8 cellular contexts compared by ENCODE assay signal in genomic region chr2:178194600-178195389, GRCh38. TPM values are rescaled to one million over a fixed set of nuclear protein-coding genes. Genes with fewer than 3 reads are reported as not detected.
DNase-seq lines count a peak whose midpoint lies in the region; ATAC-seq and TF ChIP-seq lines count a peak whose summit lies in the region.

No MANE protein-coding gene starts in this region.

- no peak for TF ChIP-seq CTCF in GM23338 (conservative IDR thresholded peaks at IDR 0.05; ENCODE audit: low read depth in 2 of 2)
- peak; percentile 8 for TF ChIP-seq CTCF in activated CD8-positive, alpha-beta T cell treated with anti-CD3 and anti-CD28 coated beads for 36 hours (IDR thresholded peaks at IDR 0.05)
- no peak for TF ChIP-seq CTCF in esophagus muscularis mucosa (IDR thresholded peaks at IDR 0.05)
- peak; percentile 20 for TF ChIP-seq CTCF in type B pancreatic cell (conservative IDR thresholded peaks at IDR 0.05)

- H3K4me1 Mint-ChIP-seq in GM23338 (peaks cover 26% of the 10 kb centered on the region), type B pancreatic cell (ENCODE audit: unreplicated experiment) (peaks cover 3% of the 10 kb centered on the region)
- H3K4me1 Mint-ChIP-seq in activated CD8-positive, alpha-beta T cell treated with anti-CD3 and anti-CD28 coated beads for 36 hours (ENCODE audit: low read depth): peaks cover 5% of the 10 kb centered on the region

- intact Hi-C loops in activated CD8-positive, alpha-beta T cell treated with anti-CD3 and anti-CD28 coated beads for 36 hours (cut with micrococcal nuclease): loop anchor here (2.0 kb wide), 1 partner anchor 80 kb away; no protein-coding TSS in a partner anchor
- intact Hi-C loops in esophagus muscularis mucosa (cut with DNase I): loop anchor here (5.0 kb wide), 1 partner anchor 88 kb away; no protein-coding TSS in a partner anchor

- H3K27me3 ChIP-seq in GM23338 (ENCODE audit: insufficient read depth) (peaks cover 61% of the 10 kb centered on the region), esophagus muscularis mucosa (peaks cover 0 to 7% (median 0%) of the 10 kb centered on the region in 4 donors)

- CTCF ChIA-PET in activated CD8-positive, alpha-beta T cell treated with anti-CD3 and anti-CD28 coated beads for 36 hours (lab: Charles Lee): interaction anchor here (1.8 kb wide), 1 partner anchor 83 kb away, joined by 8 read pairs; the partner anchor contains the start of gene RBM45

- peak overlapping the region; percentile 83 for H3K4me3 Mint-ChIP-seq in GM23338
- peak overlapping the region; percentile 71 for H3K4me3 Mint-ChIP-seq in activated CD8-positive, alpha-beta T cell treated with anti-CD3 and anti-CD28 coated beads for 36 hours
- H3K4me3 Mint-ChIP-seq in type B pancreatic cell: peak overlapping the region; percentile 91

- H3K9me3 ChIP-seq in esophagus muscularis mucosa: no peaks in the 10 kb centered on the region

- peaks cover 5% of the 10 kb centered on the region; the same call in 1 of the 2 replicates for H3F3A ChIP-seq in GM23338 (replicated peaks; ENCODE audit: low read depth)

- H3K27me3 Mint-ChIP-seq in GM23338 (ENCODE audit: insufficient read depth, low read depth, poor library complexity) (peaks cover 32% of the 10 kb centered on the region), type B pancreatic cell (peaks cover 57% of the 10 kb centered on the region)
- H3K27me3 Mint-ChIP-seq in activated CD8-positive, alpha-beta T cell treated with anti-CD3 and anti-CD28 coated beads for 36 hours: peaks cover 55% of the 10 kb centered on the region

- peak; percentile 50 for ATAC-seq in GM23338
- ATAC-seq in activated CD8-positive, alpha-beta T cell treated with anti-CD3 and anti-CD28 coated beads for 36 hours: no peak

- peak overlapping the region; percentile 98 for H2AFZ ChIP-seq in GM23338

- H3K9me3 Mint-ChIP-seq in GM23338: no peaks in the 10 kb centered on the region
- no peaks in the 10 kb centered on the region for H3K9me3 Mint-ChIP-seq in activated CD8-positive, alpha-beta T cell treated with anti-CD3 and anti-CD28 coated beads for 36 hours
- no peaks in the 10 kb centered on the region for H3K9me3 Mint-ChIP-seq in type B pancreatic cell

- 1% methylated on average over 12 of the region's 83 CpGs for WGBS in esophagus muscularis mucosa

- H4K20me1 ChIP-seq in GM23338 (replicated peaks; ENCODE audit: insufficient read depth): peaks cover 17% of the 10 kb centered on the region

- H3K36me3 Mint-ChIP-seq in GM23338 (ENCODE audit: low read depth) (no peaks in the 10 kb centered on the region), type B pancreatic cell (no peaks in the 10 kb centered on the region)
- H3K36me3 Mint-ChIP-seq in activated CD8-positive, alpha-beta T cell treated with anti-CD3 and anti-CD28 coated beads for 36 hours (ENCODE audit: low read depth): no peaks in the 10 kb centered on the region

- no peaks in the 10 kb centered on the region for H3K36me3 ChIP-seq in GM23338 (ENCODE audit: insufficient read depth)
- no peaks in the 10 kb centered on the region for H3K36me3 ChIP-seq in esophagus muscularis mucosa

- peaks cover 24% of the 10 kb centered on the region for H3K4me1 ChIP-seq in GM23338 (ENCODE audit: insufficient read depth)
- peaks cover 16 to 21% (median 18%) of the 10 kb centered on the region in 4 donors for H3K4me1 ChIP-seq in esophagus muscularis mucosa

- DNase-seq in DMS79 treated with DMSO at 0.1 percent for 48 hours (lab: John Stamatoyannopoulos, UW): peak; percentile 67
- peak; percentile 74 for DNase-seq in GM23338 (ENCODE audit: low spot score)
- peak; percentile 1 for DNase-seq in NCI-H1092 (lab: John Stamatoyannopoulos, UW)
- peak; percentile 27 for DNase-seq in activated CD8-positive, alpha-beta T cell treated with anti-CD3 and anti-CD28 coated beads for 36 hours
- no peak for DNase-seq in esophagus muscularis mucosa (ENCODE audit: extremely low spot score)
- peak; percentile 12 for DNase-seq in mucosa of gallbladder (ENCODE audit: low spot score)
- peak; percentile 80 for DNase-seq in type B pancreatic cell (ENCODE audit: extremely low spot score, unreplicated experiment)
- no peak for DNase-seq in superior temporal gyrus (ENCODE audit: extremely low spot score)

- no peaks in the 10 kb centered on the region for H3K9me2 ChIP-seq in GM23338 (ENCODE audit: insufficient read depth)

- no peaks in the 10 kb centered on the region; the same call in 1 of the 2 replicates for H3K79me2 ChIP-seq in GM23338 (replicated peaks; ENCODE audit: insufficient read depth)

- H3K4me2 ChIP-seq in GM23338: peak overlapping the region; percentile 83

- H3K27ac ChIP-seq in GM23338 (ENCODE audit: low read depth) (no peak overlapping the region), esophagus muscularis mucosa (replicated peaks in 1 of 4) (peak overlapping the region; percentile 85 to 95 (median 92))

- no peak for TF ChIP-seq POLR2A in esophagus muscularis mucosa (IDR thresholded peaks at IDR 0.05; ENCODE audit: low read depth)

- POLR2A ChIA-PET in activated CD8-positive, alpha-beta T cell treated with anti-CD3 and anti-CD28 coated beads for 36 hours (lab: Charles Lee): no interaction called here

- H3K27ac Mint-ChIP-seq in GM23338: no peak overlapping the region
- no peak overlapping the region for H3K27ac Mint-ChIP-seq in activated CD8-positive, alpha-beta T cell treated with anti-CD3 and anti-CD28 coated beads for 36 hours
- peak overlapping the region; percentile 50 for H3K27ac Mint-ChIP-seq in type B pancreatic cell

- H3K4me3 ChIP-seq in GM23338 (peak overlapping the region; percentile 91), esophagus muscularis mucosa (peak overlapping the region; percentile 71 to 93 (median 82))

- TF ChIP-seq EP300 in esophagus muscularis mucosa (IDR thresholded peaks at IDR 0.05): no peak

TF ChIP-seq in GM23338, 12 proteins besides CTCF, POLR2A, EP300 and RAD21 (continues in another document):
- TF ChIP-seq POLR2AphosphoS5 (IDR thresholded peaks at IDR 0.05; ENCODE audit: low read depth): no peak
- TF ChIP-seq, protein P1, sequence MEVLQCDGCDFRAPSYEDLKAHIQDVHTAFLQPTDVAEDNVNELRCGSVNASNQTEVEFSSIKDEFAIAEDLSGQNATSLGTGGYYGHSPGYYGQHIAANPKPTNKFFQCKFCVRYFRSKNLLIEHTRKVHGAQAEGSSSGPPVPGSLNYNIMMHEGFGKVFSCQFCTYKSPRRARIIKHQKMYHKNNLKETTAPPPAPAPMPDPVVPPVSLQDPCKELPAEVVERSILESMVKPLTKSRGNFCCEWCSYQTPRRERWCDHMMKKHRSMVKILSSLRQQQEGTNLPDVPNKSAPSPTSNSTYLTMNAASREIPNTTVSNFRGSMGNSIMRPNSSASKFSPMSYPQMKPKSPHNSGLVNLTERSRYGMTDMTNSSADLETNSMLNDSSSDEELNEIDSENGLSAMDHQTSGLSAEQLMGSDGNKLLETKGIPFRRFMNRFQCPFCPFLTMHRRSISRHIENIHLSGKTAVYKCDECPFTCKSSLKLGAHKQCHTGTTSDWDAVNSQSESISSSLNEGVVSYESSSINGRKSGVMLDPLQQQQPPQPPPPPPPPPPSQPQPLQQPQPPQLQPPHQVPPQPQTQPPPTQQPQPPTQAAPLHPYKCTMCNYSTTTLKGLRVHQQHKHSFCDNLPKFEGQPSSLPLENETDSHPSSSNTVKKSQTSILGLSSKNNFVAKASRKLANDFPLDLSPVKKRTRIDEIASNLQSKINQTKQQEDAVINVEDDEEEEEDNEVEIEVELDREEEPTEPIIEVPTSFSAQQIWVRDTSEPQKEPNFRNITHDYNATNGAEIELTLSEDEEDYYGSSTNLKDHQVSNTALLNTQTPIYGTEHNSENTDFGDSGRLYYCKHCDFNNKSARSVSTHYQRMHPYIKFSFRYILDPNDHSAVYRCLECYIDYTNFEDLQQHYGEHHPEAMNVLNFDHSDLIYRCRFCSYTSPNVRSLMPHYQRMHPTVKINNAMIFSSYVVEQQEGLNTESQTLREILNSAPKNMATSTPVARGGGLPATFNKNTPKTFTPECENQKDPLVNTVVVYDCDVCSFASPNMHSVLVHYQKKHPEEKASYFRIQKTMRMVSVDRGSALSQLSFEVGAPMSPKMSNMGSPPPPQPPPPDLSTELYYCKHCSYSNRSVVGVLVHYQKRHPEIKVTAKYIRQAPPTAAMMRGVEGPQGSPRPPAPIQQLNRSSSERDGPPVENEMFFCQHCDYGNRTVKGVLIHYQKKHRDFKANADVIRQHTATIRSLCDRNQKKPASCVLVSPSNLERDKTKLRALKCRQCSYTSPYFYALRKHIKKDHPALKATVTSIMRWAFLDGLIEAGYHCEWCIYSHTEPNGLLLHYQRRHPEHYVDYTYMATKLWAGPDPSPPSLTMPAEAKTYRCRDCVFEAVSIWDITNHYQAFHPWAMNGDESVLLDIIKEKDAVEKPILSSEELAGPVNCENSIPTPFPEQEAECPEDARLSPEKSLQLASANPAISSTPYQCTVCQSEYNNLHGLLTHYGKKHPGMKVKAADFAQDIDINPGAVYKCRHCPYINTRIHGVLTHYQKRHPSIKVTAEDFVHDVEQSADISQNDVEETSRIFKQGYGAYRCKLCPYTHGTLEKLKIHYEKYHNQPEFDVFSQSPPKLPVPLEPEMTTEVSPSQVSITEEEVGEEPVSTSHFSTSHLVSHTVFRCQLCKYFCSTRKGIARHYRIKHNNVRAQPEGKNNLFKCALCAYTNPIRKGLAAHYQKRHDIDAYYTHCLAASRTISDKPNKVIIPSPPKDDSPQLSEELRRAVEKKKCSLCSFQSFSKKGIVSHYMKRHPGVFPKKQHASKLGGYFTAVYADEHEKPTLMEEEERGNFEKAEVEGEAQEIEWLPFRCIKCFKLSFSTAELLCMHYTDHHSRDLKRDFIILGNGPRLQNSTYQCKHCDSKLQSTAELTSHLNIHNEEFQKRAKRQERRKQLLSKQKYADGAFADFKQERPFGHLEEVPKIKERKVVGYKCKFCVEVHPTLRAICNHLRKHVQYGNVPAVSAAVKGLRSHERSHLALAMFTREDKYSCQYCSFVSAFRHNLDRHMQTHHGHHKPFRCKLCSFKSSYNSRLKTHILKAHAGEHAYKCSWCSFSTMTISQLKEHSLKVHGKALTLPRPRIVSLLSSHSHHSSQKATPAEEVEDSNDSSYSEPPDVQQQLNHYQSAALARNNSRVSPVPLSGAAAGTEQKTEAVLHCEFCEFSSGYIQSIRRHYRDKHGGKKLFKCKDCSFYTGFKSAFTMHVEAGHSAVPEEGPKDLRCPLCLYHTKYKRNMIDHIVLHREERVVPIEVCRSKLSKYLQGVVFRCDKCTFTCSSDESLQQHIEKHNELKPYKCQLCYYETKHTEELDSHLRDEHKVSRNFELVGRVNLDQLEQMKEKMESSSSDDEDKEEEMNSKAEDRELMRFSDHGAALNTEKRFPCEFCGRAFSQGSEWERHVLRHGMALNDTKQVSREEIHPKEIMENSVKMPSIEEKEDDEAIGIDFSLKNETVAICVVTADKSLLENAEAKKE (CRISPR knock-in tag; IDR thresholded peaks at IDR 0.05): no peak
- no peak for TF ChIP-seq CREB1 (CRISPR knock-in tag; IDR thresholded peaks at IDR 0.05; ENCODE audit: low read depth)

RNA-seq across cellular contexts. Expression of gene OSBPL6, which starts 0.5 kb away (rescaled TPM):
- 7.9 and 8.5 TPM in 2 replicates for total RNA-seq in GM23338 (2014; rRNA removed; shearing (Covaris generic))
- polyA plus RNA-seq in GM23338 (2016; fragmentation: Nextera tagmentation; extraction: Ambion mirVana): 4.5 and 6.0 TPM in 2 replicates
- 1 to 10 TPM; 2.5 to 4.0 TPM for total RNA-seq in activated CD8-positive, alpha-beta T cell treated with anti-CD3 and anti-CD28 coated beads for 36 hours
- 1 to 10 TPM; 1.8 to 3.3 (median 2.3) TPM for total RNA-seq in esophagus muscularis mucosa
- 6.3 TPM for total RNA-seq in mucosa of gallbladder
- 2.9 and 6.9 TPM in 2 replicates for total RNA-seq in type B pancreatic cell (ENCODE audit: low replicate concordance)

Comparison
In these comparisons a context has a peak if more than half of its experiments do, and no peak if none do; other contexts are left out.
1. DNase-seq: peak in DMS79 treated with DMSO at 0.1 percent for 48 hours (single experiment), GM23338 (single experiment), NCI-H1092 (single experiment), activated CD8-positive, alpha-beta T cell treated with anti-CD3 and anti-CD28 coated beads for 36 hours (single experiment), mucosa of gallbladder (single experiment) and type B pancreatic cell (single experiment); none in esophagus muscularis mucosa (single experiment) and superior temporal gyrus (single experiment).
2. CTCF ChIP-seq: peak in activated CD8-positive, alpha-beta T cell treated with anti-CD3 and anti-CD28 coated beads for 36 hours (single experiment) and type B pancreatic cell (single experiment); none in GM23338 (0 of 2) and esophagus muscularis mucosa (0 of 3).
3. Peak in every context shown above with its lines, with median percentiles within 50 percentile points of each other: H3K4me3 Mint-ChIP-seq.